ENCODE assay signal across 8 cellular contexts in the genomic region with DNA sequence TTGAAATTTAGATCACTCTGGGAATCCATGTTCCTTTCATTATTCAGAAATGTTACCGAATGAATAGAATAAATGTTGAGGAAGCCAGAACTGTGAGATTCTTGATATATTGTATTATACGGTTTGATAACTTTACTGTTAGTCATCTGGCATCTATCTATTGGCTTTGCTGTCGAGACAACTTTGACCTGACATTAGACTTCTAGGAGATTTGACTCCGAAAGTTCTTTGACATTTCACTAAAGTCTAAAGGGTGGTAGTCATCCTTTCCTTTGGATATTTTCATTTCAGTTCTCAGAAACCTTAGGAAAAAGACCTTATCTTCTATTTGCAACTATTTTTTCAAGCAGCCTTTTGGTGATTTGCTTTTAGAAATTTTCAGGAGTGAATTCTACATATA. TPM values are rescaled to one million over a fixed set of nuclear protein-coding genes. Genes with fewer than 3 reads are reported as not detected.
A peak's percentile ranks its signal among the peaks of the same experiment; 100 is the strongest.
DNase-seq lines count a peak whose midpoint lies in the region; ATAC-seq and TF ChIP-seq lines count a peak whose summit lies in the region.

No MANE protein-coding gene starts in this region.

- TF ChIP-seq CTCF in AG09309 (IDR thresholded peaks at IDR 0.05; ENCODE audit: control insufficient read depth, insufficient read depth, low read depth, low read length, missing control alignments): no peak

- peak overlapping the region; percentile 89 for H3K27ac Mint-ChIP-seq in central memory CD8-positive, alpha-beta T cell (ENCODE audit: low read depth)

- DNase-seq in AG09309 (ENCODE audit: low read depth) (no peak), HT-29 (ENCODE audit: low spot score) (peak; percentile 38), myocyte (ENCODE audit: low read depth) (peak; percentile 12), MV-4-11 (lab: John Stamatoyannopoulos, UW) (no peak), NCI-H526 treated with DMSO at 0.1 percent for 48 hours (lab: John Stamatoyannopoulos, UW) (no peak), GF-D8 (lab: John Stamatoyannopoulos, UW) (no peak)
- DNase-seq in central memory CD8-positive, alpha-beta T cell (ENCODE audit: low spot score in 2 of 2): no peak

- H3K36me3 Mint-ChIP-seq in central memory CD8-positive, alpha-beta T cell (ENCODE audit: insufficient read depth): peaks cover 15% of the 10 kb centered on the region

- ATAC-seq in central memory CD8-positive, alpha-beta T cell (replicated peaks; ENCODE audit: extremely low read depth, poor library complexity, severe bottlenecking): no peak
- no peak for ATAC-seq in HG02610 (IDR thresholded peaks at IDR 0.05; ENCODE audit: unreplicated experiment)

- H3K27me3 Mint-ChIP-seq in central memory CD8-positive, alpha-beta T cell: no peaks in the 10 kb centered on the region

- H3K4me3 ChIP-seq in AG09309 (ENCODE audit: control insufficient read depth, low read depth, low read length): peak overlapping the region; percentile 89

- H3K4me3 Mint-ChIP-seq in central memory CD8-positive, alpha-beta T cell: peak overlapping the region; percentile 83

- no peaks in the 10 kb centered on the region for H3K9me3 Mint-ChIP-seq in central memory CD8-positive, alpha-beta T cell

- peaks cover 35% of the 10 kb centered on the region for H3K4me1 Mint-ChIP-seq in central memory CD8-positive, alpha-beta T cell

RNA-seq across cellular contexts. Expression of a gene that starts 1.9 kb away (rescaled TPM):
- total RNA-seq in HT-29 (2014; rRNA removed; shearing (Covaris generic)): 5.0 and 9.7 TPM in 2 replicates
- total RNA-seq in myocyte: 30.1 and 31.8 TPM in 2 replicates
- polyA plus RNA-seq in myocyte (2012): 31.3 TPM

Comparison
In these comparisons a context has a peak if more than half of its experiments do, and no peak if none do; other contexts are left out.
1. DNase-seq: peak in HT-29 (single experiment) and myocyte (single experiment); none in AG09309 (single experiment), central memory CD8-positive, alpha-beta T cell (0 of 2), MV-4-11 (single experiment), NCI-H526 treated with DMSO at 0.1 percent for 48 hours (single experiment) and GF-D8 (single experiment).